Comparison of ENCODE assay signal across 8 cellular contexts in the genomic region with DNA sequence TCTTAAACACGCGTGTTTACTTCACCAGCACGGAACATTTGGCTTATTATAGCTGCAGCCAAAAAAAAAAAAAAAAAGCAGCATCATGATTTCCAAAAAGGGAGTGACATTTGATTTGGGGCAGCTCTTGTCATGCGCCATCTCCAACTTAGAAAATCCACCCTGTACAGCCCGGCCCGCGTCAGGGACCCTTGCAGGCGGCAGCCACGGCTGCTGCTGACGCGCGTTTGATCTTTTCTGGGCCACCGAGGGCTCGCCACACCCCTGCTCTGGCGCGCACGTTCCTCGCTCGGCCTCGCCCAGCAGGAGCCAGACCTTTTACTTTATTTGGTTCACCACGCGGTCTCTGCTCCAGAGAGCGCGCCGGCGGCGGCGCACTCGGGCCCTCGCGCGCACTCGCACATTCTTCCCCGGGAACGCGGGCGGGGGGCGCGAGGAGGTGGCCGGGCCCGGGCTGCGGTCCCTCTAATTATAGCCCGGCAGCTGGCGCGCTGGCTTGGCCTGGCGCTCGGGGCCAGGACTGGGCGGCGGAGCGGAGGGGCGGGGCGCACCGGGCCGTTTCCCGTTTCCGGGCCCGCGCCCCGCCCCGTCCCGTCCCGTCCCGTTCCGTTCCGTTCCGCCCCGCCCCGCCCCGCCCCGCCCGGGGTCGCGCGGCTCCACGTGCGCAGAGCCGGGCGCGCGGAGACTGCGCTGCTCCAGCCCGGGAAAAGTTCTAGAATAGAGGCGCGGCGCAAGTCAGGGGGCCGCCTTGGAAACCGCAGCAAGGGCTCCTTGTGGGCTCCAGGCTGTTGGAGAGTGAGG. TPM values are rescaled to one million over a fixed set of nuclear protein-coding genes. Genes with fewer than 3 reads are reported as not detected.
DNase-seq lines count a peak whose midpoint lies in the region; ATAC-seq and TF ChIP-seq lines count a peak whose summit lies in the region.

No MANE protein-coding gene starts in this region.

- TF ChIP-seq CTCF in prostate gland (IDR thresholded peaks at IDR 0.05): peak in 2 of 4 experiments; percentile 31 to 35

- H3K4me3 ChIP-seq in prostate gland: peak overlapping the region; percentile 54 to 59

- peak overlapping the region; percentile 81 for H3K4me3 Mint-ChIP-seq in T-helper 1 cell treated with Interleukin-12 subunit alpha and Interleukin-12 subunit beta and Interleukin-4 antibody, amounts not matched to agents 30 μg/mL and 1 μg/mL, for 36 hours

- H3K27ac ChIP-seq in prostate gland: peak overlapping the region; percentile 100

- no peaks in the 10 kb centered on the region for H3K27me3 Mint-ChIP-seq in T-helper 1 cell treated with Interleukin-12 subunit alpha and Interleukin-12 subunit beta and Interleukin-4 antibody, amounts not matched to agents 30 μg/mL and 1 μg/mL, for 36 hours (ENCODE audit: low read depth)

- WGBS in prostate gland: 1% methylated on average over 55 of the region's 87 CpGs

- H3K27me3 ChIP-seq in prostate gland (replicated peaks; ENCODE audit: insufficient read depth): no peaks in the 10 kb centered on the region

- peak overlapping the region; percentile 87 for H3K27ac Mint-ChIP-seq in T-helper 1 cell treated with Interleukin-12 subunit alpha and Interleukin-12 subunit beta and Interleukin-4 antibody, amounts not matched to agents 30 μg/mL and 1 μg/mL, for 36 hours

- peaks cover 24% of the 10 kb centered on the region for H3K36me3 Mint-ChIP-seq in T-helper 1 cell treated with Interleukin-12 subunit alpha and Interleukin-12 subunit beta and Interleukin-4 antibody, amounts not matched to agents 30 μg/mL and 1 μg/mL, for 36 hours (ENCODE audit: low read depth)

- no peaks in the 10 kb centered on the region for H3K36me3 ChIP-seq in prostate gland

- DNase-seq in NCI-H1105 treated with DMSO at 0.1 percent for 48 hours (lab: John Stamatoyannopoulos, UW): peak; percentile 50
- DNase-seq in amniotic stem cell (lab: John Stamatoyannopoulos, UW): peak; percentile 55
- DNase-seq in left ventricle myocardium superior: peak; percentile 96
- DNase-seq in prostate gland (ENCODE audit: low spot score): peak; percentile 80
- DNase-seq in cerebellar nuclear complex (lab: John Stamatoyannopoulos, UW): no peak

- TF ChIP-seq POLR2A in prostate gland (IDR thresholded peaks at IDR 0.05): peak; percentile 78

- intact Hi-C loops in left ventricle myocardium superior (cut with micrococcal nuclease): loop anchor here (2.0 to 10.0 kb wide), 4 partner anchors 65 to 477 kb away; no protein-coding TSS in a partner anchor
- intact Hi-C loops in prostate gland (cut with DNase I): loop anchor here (2.0 to 10.0 kb wide), 3 partner anchors 65 to 905 kb away; partner anchors contain the start of gene B3GALNT2

- no peaks in the 10 kb centered on the region for H3K9me3 ChIP-seq in prostate gland

- H3K4me1 Mint-ChIP-seq in T-helper 1 cell treated with Interleukin-12 subunit alpha and Interleukin-12 subunit beta and Interleukin-4 antibody, amounts not matched to agents 30 μg/mL and 1 μg/mL, for 36 hours (ENCODE audit: low read depth): peaks cover 44% of the 10 kb centered on the region

- no peaks in the 10 kb centered on the region for H3K9me3 Mint-ChIP-seq in T-helper 1 cell treated with Interleukin-12 subunit alpha and Interleukin-12 subunit beta and Interleukin-4 antibody, amounts not matched to agents 30 μg/mL and 1 μg/mL, for 36 hours

- H3K4me1 ChIP-seq in prostate gland (replicated peaks): peaks cover 7% of the 10 kb centered on the region

- ATAC-seq in GM18499 (IDR thresholded peaks at IDR 0.05; ENCODE audit: insufficient read depth, unreplicated experiment): peak; percentile 32
- peak; percentile 81 for ATAC-seq in HG02759 (IDR thresholded peaks at IDR 0.05; ENCODE audit: unreplicated experiment)
- ATAC-seq in left ventricle myocardium superior: peak; percentile 91

RNA-seq across cellular contexts. Expression of gene IRF2BP2, which starts 10.2 kb away (rescaled TPM):
- total RNA-seq in left ventricle myocardium superior: 124 TPM
- 100 to 1,000 TPM; 111 to 124 TPM for total RNA-seq in prostate gland

Comparison
In these comparisons a context has a peak if more than half of its experiments do, and no peak if none do; other contexts are left out.
1. ATAC-seq: peak in every context shown above with its lines; median percentile 91 in left ventricle myocardium superior; 81 in HG02759; 32 in GM18499.
2. DNase-seq: peak in NCI-H1105 treated with DMSO at 0.1 percent for 48 hours (single experiment), amniotic stem cell (single experiment), left ventricle myocardium superior (single experiment) and prostate gland (single experiment); none in cerebellar nuclear complex (0 of 2).